Comparison of ENCODE assay signal across 17 cellular contexts in genomic region chr18:55763298-55763697, GRCh38.
DNase-seq lines count a peak whose midpoint lies in the region; ATAC-seq and TF ChIP-seq lines count a peak whose summit lies in the region.
"Had no signal": no experiment of that assay in that cellular context is flagged by ENCODE, and none has a peak within 500 bp of the region (broad histone marks: within the 10 kb centered on the region; RNA-seq: fewer than 3 reads in every experiment).

No MANE protein-coding gene starts in this region.

- peak in 1 of 2 experiments; percentile 15; a peak in 1 of 4 replicates for TF ChIP-seq EP300 in SK-N-SH (IDR thresholded peaks at IDR 0.05; ENCODE audit: borderline replicate concordance in 1 of 2, low read depth in 1 of 2, low read length in 1 of 2)
- TF ChIP-seq EP300 in upper lobe of left lung (IDR thresholded peaks at IDR 0.05), result no peak

- H3F3A ChIP-seq in GM23248 (ENCODE audit: insufficient read depth) (peaks cover 16% of the 10 kb centered on the region), SK-N-SH (replicated peaks; ENCODE audit: insufficient read depth) (peaks cover 6% of the 10 kb centered on the region)

- ATAC-seq in foreskin keratinocyte (peak; percentile 89), upper lobe of left lung (ENCODE audit: low FRiP score in 2 of 2) (no peak)
- ATAC-seq: activated CD4-positive, alpha-beta T cell treated with anti-CD3 and anti-CD28 coated beads for 36 hours; GM23338 had no signal

- no peak for TF ChIP-seq RAD21 in SK-N-SH (IDR thresholded peaks at IDR 0.05; ENCODE audit: low read length)

- no peaks in the 10 kb centered on the region for H3K9me3 ChIP-seq in GM23248 (ENCODE audit: low read depth)
- no peaks in the 10 kb centered on the region for H3K9me3 ChIP-seq in SK-N-SH
- no peaks in the 10 kb centered on the region for H3K9me3 ChIP-seq in upper lobe of left lung
- H3K9me3 ChIP-seq: thyroid gland had no signal

- H3K36me3 ChIP-seq in GM23248 (ENCODE audit: low read depth), result no peaks in the 10 kb centered on the region
- H3K36me3 ChIP-seq in SK-N-SH (replicated peaks in 1 of 2; ENCODE audit: control insufficient read depth in 1 of 2, insufficient read depth in 2 of 2, low read length in 1 of 2), result no peaks in the 10 kb centered on the region
- no peaks in the 10 kb centered on the region for H3K36me3 ChIP-seq in upper lobe of left lung
- H3K36me3 ChIP-seq: thyroid gland had no signal

- H3K79me2 ChIP-seq in GM23248 (ENCODE audit: insufficient read depth) (no peaks in the 10 kb centered on the region), SK-N-SH (ENCODE audit: insufficient read depth) (no peaks in the 10 kb centered on the region)

- H3K27me3 ChIP-seq in GM23248 (replicated peaks; ENCODE audit: insufficient read depth), result no peaks in the 10 kb centered on the region
- H3K27me3 ChIP-seq in SK-N-SH (ENCODE audit: insufficient read depth), result no peaks in the 10 kb centered on the region
- no peaks in the 10 kb centered on the region for H3K27me3 ChIP-seq in foreskin keratinocyte
- no peaks in the 10 kb centered on the region for H3K27me3 ChIP-seq in upper lobe of left lung
- H3K27me3 ChIP-seq: thyroid gland had no signal

- no peaks in the 10 kb centered on the region for H3K9me2 ChIP-seq in GM23248 (ENCODE audit: insufficient read depth)
- no peaks in the 10 kb centered on the region for H3K9me2 ChIP-seq in SK-N-SH

- H4K20me1 ChIP-seq in GM23248 (ENCODE audit: insufficient read depth) (no peaks in the 10 kb centered on the region), SK-N-SH (ENCODE audit: insufficient read depth) (no peaks in the 10 kb centered on the region)

- H3K27ac ChIP-seq in GM23248 (no peak overlapping the region), SK-N-SH (ENCODE audit: low read depth in 2 of 2, low read length in 1 of 2) (peak overlapping the region in 1 of 2 experiments; percentile 62; a peak in 2 of 4 replicates), foreskin keratinocyte (no peak overlapping the region), upper lobe of left lung (no peak overlapping the region)
- H3K27ac ChIP-seq: thyroid gland had no signal

- H3K9ac ChIP-seq in GM23248 (no peak overlapping the region), SK-N-SH (no peak overlapping the region)

- H3K4me1 ChIP-seq in GM23248 (ENCODE audit: insufficient read depth), result peaks cover 6% of the 10 kb centered on the region; the same call in 1 of the 2 replicates
- H3K4me1 ChIP-seq in SK-N-SH (ENCODE audit: control insufficient read depth in 1 of 2, insufficient read depth in 2 of 2, low read depth in 1 of 2, low read length in 1 of 2), result peaks cover 13 to 14% of the 10 kb centered on the region in 2 experiments; a peak in 3 of 4 replicates
- H3K4me1 ChIP-seq in foreskin keratinocyte, result peaks cover 11% of the 10 kb centered on the region
- H3K4me1 ChIP-seq in upper lobe of left lung, result no peaks in the 10 kb centered on the region
- H3K4me1 ChIP-seq: thyroid gland had no signal

- CTCF ChIA-PET in SK-N-SH (lab: Yijun Ruan, JAX), result interaction anchor here (0.7 to 2.0 kb wide), 7 partner anchors 10 to 812 kb away, joined by 3 to 9 read pairs (median 3); no protein-coding TSS in a partner anchor

- H3K4me3 ChIP-seq in GM23248, result no peak overlapping the region
- no peak overlapping the region for H3K4me3 ChIP-seq in SK-N-SH (ENCODE audit: low read depth in 2 of 2, low read length in 1 of 2)
- H3K4me3 ChIP-seq in upper lobe of left lung, result no peak overlapping the region
- H3K4me3 ChIP-seq: GM23338, lung, thyroid gland had no signal

- H2AFZ ChIP-seq in GM23248, result no peak overlapping the region
- no peak overlapping the region for H2AFZ ChIP-seq in SK-N-SH (ENCODE audit: low read depth)
- H2AFZ ChIP-seq: GM23338 had no signal

- WGBS in GM23248 (ENCODE audit: low coverage in 1 of 2, low lambda C conversion rate in 2 of 2, missing lambda C conversion rate in 2 of 2), 2 experiments, result 9 to 21% methylated on average over 2 of the region's 2 CpGs
- 38% methylated on average over 2 of the region's 2 CpGs for WGBS in SK-N-SH (ENCODE audit: low lambda C conversion rate)
- 70 to 73% methylated on average over 2 of the region's 2 CpGs for WGBS in upper lobe of left lung, 2 donors

- peak overlapping the region; percentile 7 for H3K4me2 ChIP-seq in GM23248 (ENCODE audit: unreplicated experiment)
- H3K4me2 ChIP-seq in SK-N-SH, result no peak overlapping the region; the same call in 1 of the 2 replicates
- H3K4me2 ChIP-seq: GM23338 had no signal

- TF ChIP-seq CTCF in SK-N-SH (IDR thresholded peaks at IDR 0.05) (no peak), foreskin keratinocyte (conservative IDR thresholded peaks at IDR 0.05) (no peak), upper lobe of left lung (IDR thresholded peaks at IDR 0.05) (no peak)

- in situ Hi-C loops in GM23248 (cut with MboI), result no loop called here

- POLR2A ChIA-PET in SK-N-SH (lab: Yijun Ruan, JAX), result no interaction called here

- DNase-seq in A172 (ENCODE audit: low spot score) (peak; percentile 87), GM23248 (peak; percentile 60), SK-N-SH (no peak), foreskin keratinocyte (peak; percentile 74 to 85), posterior cingulate gyrus (no peak), upper lobe of left lung (no peak), inferior parietal cortex (ENCODE audit: extremely low spot score) (no peak), NCI-H1436 (lab: John Stamatoyannopoulos, UW) (no peak)
- DNase-seq: activated CD4-positive, alpha-beta T cell treated with anti-CD3 and anti-CD28 coated beads for 36 hours; DND-41; hippocampal formation; MM.1S; NCI-H345; nucleus accumbens; thyroid gland had no signal

- no peak for TF ChIP-seq POLR2A in upper lobe of left lung (IDR thresholded peaks at IDR 0.05)

- intact Hi-C loops in posterior cingulate gyrus (cut with DNase I), result no loop called here

TF ChIP-seq in SK-N-SH, 30 proteins besides CTCF, POLR2A, EP300 and RAD21:
- TF ChIP-seq MEF2A (IDR thresholded peaks at IDR 0.05; ENCODE audit: borderline replicate concordance, low read depth), result peak; percentile 50
- peak; percentile 38; the same call in 1 of the 2 replicates for TF ChIP-seq FOSL2 (IDR thresholded peaks at IDR 0.05; ENCODE audit: borderline replicate concordance, low read depth)
- peak; percentile 48; the same call in 1 of the 2 replicates for TF ChIP-seq TCF12 (IDR thresholded peaks at IDR 0.05)
- no peak for TF ChIP-seq MXI1 (IDR thresholded peaks at IDR 0.05; ENCODE audit: low read depth, low read length)
- TF ChIP-seq, protein P1, sequence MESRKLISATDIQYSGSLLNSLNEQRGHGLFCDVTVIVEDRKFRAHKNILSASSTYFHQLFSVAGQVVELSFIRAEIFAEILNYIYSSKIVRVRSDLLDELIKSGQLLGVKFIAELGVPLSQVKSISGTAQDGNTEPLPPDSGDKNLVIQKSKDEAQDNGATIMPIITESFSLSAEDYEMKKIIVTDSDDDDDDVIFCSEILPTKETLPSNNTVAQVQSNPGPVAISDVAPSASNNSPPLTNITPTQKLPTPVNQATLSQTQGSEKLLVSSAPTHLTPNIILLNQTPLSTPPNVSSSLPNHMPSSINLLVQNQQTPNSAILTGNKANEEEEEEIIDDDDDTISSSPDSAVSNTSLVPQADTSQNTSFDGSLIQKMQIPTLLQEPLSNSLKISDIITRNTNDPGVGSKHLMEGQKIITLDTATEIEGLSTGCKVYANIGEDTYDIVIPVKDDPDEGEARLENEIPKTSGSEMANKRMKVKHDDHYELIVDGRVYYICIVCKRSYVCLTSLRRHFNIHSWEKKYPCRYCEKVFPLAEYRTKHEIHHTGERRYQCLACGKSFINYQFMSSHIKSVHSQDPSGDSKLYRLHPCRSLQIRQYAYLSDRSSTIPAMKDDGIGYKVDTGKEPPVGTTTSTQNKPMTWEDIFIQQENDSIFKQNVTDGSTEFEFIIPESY (IDR thresholded peaks at IDR 0.05; ENCODE audit: borderline replicate concordance, low read depth), result no peak
- no peak; the same call in 1 of the 2 replicates for TF ChIP-seq JUND (IDR thresholded peaks at IDR 0.05)
- no peak for TF ChIP-seq EZH2phosphoT487 (IDR thresholded peaks at IDR 0.05; ENCODE audit: borderline replicate concordance, low read depth)
- TF ChIP-seq GATA2 (CRISPR knock-in tag; IDR thresholded peaks at IDR 0.05), result no peak
- no peak for TF ChIP-seq IRF3 (IDR thresholded peaks at IDR 0.05; ENCODE audit: low read depth, low read length)
- TF ChIP-seq, protein P2, sequence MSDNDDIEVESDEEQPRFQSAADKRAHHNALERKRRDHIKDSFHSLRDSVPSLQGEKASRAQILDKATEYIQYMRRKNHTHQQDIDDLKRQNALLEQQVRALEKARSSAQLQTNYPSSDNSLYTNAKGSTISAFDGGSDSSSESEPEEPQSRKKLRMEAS (IDR thresholded peaks at IDR 0.05; ENCODE audit: low read depth), result 0 out of 2 replicates have a peak, but pooled peaks have one; percentile 22

Comparison
In these comparisons a context has a peak if more than half of its experiments do, and no peak if none do; other contexts are left out.
1. DNase-seq: peak in A172 (single experiment), GM23248 (single experiment) and foreskin keratinocyte (2 of 2); none in SK-N-SH (single experiment), posterior cingulate gyrus (0 of 10), upper lobe of left lung (0 of 2), inferior parietal cortex (single experiment) and NCI-H1436 (single experiment).